30 cellular contexts compared by ENCODE assay signal in genomic region chr6:128997880-128998279, GRCh38.
"Had no signal": no experiment of that assay in that cellular context is flagged by ENCODE, and none has a peak within 500 bp of the region (broad histone marks: within the 10 kb centered on the region; RNA-seq: fewer than 3 reads in every experiment).

No MANE protein-coding gene starts in this region.

- H3K36me3 ChIP-seq: neutrophil, ovary, right lobe of liver, sigmoid colon, stomach, thoracic aorta, thyroid gland, upper lobe of left lung, vagina had no signal

- DNase-seq: natural killer cell; nucleus accumbens; ovary; posterior cingulate gyrus; psoas muscle; right lobe of liver; sigmoid colon; small intestine; stimulated activated CD4-positive, alpha-beta T cell treated with anti-CD3 and anti-CD28 coated beads, Interleukin-15, amount 100 ng/mL, for 24 hours; stimulated activated CD4-positive, alpha-beta T cell treated with anti-CD3 and anti-CD28 coated beads, Interleukin-2, amount 100 ng/mL, for 24 hours; stimulated activated CD4-positive, alpha-beta T cell treated with anti-CD3 and anti-CD28 coated beads, Interleukin-2, amount 100 ng/mL, for 48 hours; stimulated activated CD4-positive, alpha-beta T cell treated with anti-CD3 and anti-CD28 coated beads, Interleukin-4, amount 100 ng/mL, for 24 hours; stimulated activated naive B cell treated with anti-CD40 and anti-IgM and Interleukin-4, amounts not matched to agents 10 μg/mL and 1 μg/mL and 100 μg/mL, for 72 hours; stimulated activated naive CD4-positive, alpha-beta T cell treated with Interleukin-2 at 50 U/mL for 16 hours; stomach; thyroid gland; trophoblast cell; upper lobe of left lung had no signal

- H3K27me3 Mint-ChIP-seq: progenitor cell of endocrine pancreas; stimulated activated naive B cell treated with anti-CD40 and anti-IgM and Interleukin-4, amounts not matched to agents 10 μg/mL and 1 μg/mL and 100 μg/mL, for 72 hours; stimulated activated naive CD8-positive, alpha-beta T cell treated with anti-CD3 and anti-CD28 coated beads, Interleukin-15, Interleukin-2, amounts not matched to agents 100 ng/mL and 50 ng/mL, for 24 hours had no signal

- H3K36me3 Mint-ChIP-seq: natural killer cell; stimulated activated effector memory CD8-positive, alpha-beta T cell treated with anti-CD3 and anti-CD28 coated beads, Interleukin-12 subunit alpha, Interleukin-12 subunit beta, amount 100 ng/mL, for 72 hours had no signal

- FAIRE-seq: small intestine, urothelium cell line had no signal

- H3K4me3 ChIP-seq: ovary, psoas muscle, right lobe of liver, sigmoid colon, stomach, thoracic aorta, thyroid gland, tibial nerve, upper lobe of left lung, vagina had no signal

- H2AFZ ChIP-seq: parathyroid adenoma had no signal

- H3K27ac ChIP-seq: neutrophil, ovary, parathyroid adenoma, psoas muscle, right lobe of liver, sigmoid colon, stomach, thoracic aorta, thyroid gland, tibial nerve, upper lobe of left lung, vagina had no signal

- H3K4me3 Mint-ChIP-seq: natural killer cell; nephron; neural crest cell; stimulated activated effector memory CD8-positive, alpha-beta T cell treated with anti-CD3 and anti-CD28 coated beads, Interleukin-12 subunit alpha, Interleukin-12 subunit beta, amount 100 ng/mL, for 72 hours; stimulated activated naive B cell treated with anti-CD40 and anti-IgM and Interleukin-4, amounts not matched to agents 10 μg/mL and 1 μg/mL and 100 μg/mL, for 72 hours; stimulated activated naive CD8-positive, alpha-beta T cell treated with anti-CD3 and anti-CD28 coated beads, Interleukin-15, Interleukin-2, amounts not matched to agents 100 ng/mL and 50 ng/mL, for 24 hours had no signal

- ATAC-seq: natural killer cell; psoas muscle; right cardiac atrium; right lobe of liver; stimulated activated effector memory CD8-positive, alpha-beta T cell treated with anti-CD3 and anti-CD28 coated beads, Interleukin-12 subunit alpha, Interleukin-12 subunit beta, amount 100 ng/mL, for 72 hours; stimulated activated naive B cell treated with anti-CD40 and anti-IgM and Interleukin-4, amounts not matched to agents 10 μg/mL and 1 μg/mL and 100 μg/mL, for 72 hours had no signal

- H3K9me3 ChIP-seq: neutrophil, ovary, psoas muscle, right lobe of liver, thoracic aorta, thyroid gland, tibial nerve, upper lobe of left lung, vagina had no signal

- H3K4me1 Mint-ChIP-seq: natural killer cell; nephron; neural crest cell; stimulated activated effector memory CD8-positive, alpha-beta T cell treated with anti-CD3 and anti-CD28 coated beads, Interleukin-12 subunit alpha, Interleukin-12 subunit beta, amount 100 ng/mL, for 72 hours; stimulated activated naive B cell treated with anti-CD40 and anti-IgM and Interleukin-4, amounts not matched to agents 10 μg/mL and 1 μg/mL and 100 μg/mL, for 72 hours had no signal

- H3K9ac ChIP-seq: parathyroid adenoma had no signal

- H3K27me3 ChIP-seq: neutrophil, ovary, right lobe of liver, sigmoid colon, stomach, thyroid gland, tibial nerve, upper lobe of left lung, vagina had no signal

- H3K27ac Mint-ChIP-seq: natural killer cell; nephron; progenitor cell of endocrine pancreas; stimulated activated effector memory CD8-positive, alpha-beta T cell treated with anti-CD3 and anti-CD28 coated beads, Interleukin-12 subunit alpha, Interleukin-12 subunit beta, amount 100 ng/mL, for 72 hours; stimulated activated naive B cell treated with anti-CD40 and anti-IgM and Interleukin-4, amounts not matched to agents 10 μg/mL and 1 μg/mL and 100 μg/mL, for 72 hours; stimulated activated naive CD8-positive, alpha-beta T cell treated with anti-CD3 and anti-CD28 coated beads, Interleukin-15, Interleukin-2, amounts not matched to agents 100 ng/mL and 50 ng/mL, for 24 hours had no signal

- H3K4me1 ChIP-seq: parathyroid adenoma, psoas muscle, right lobe of liver, sigmoid colon, stomach, thyroid gland, tibial nerve, upper lobe of left lung, vagina had no signal

- H3K79me2 ChIP-seq: parathyroid adenoma had no signal
